27 cellular contexts compared by ENCODE assay signal in the genomic region with DNA sequence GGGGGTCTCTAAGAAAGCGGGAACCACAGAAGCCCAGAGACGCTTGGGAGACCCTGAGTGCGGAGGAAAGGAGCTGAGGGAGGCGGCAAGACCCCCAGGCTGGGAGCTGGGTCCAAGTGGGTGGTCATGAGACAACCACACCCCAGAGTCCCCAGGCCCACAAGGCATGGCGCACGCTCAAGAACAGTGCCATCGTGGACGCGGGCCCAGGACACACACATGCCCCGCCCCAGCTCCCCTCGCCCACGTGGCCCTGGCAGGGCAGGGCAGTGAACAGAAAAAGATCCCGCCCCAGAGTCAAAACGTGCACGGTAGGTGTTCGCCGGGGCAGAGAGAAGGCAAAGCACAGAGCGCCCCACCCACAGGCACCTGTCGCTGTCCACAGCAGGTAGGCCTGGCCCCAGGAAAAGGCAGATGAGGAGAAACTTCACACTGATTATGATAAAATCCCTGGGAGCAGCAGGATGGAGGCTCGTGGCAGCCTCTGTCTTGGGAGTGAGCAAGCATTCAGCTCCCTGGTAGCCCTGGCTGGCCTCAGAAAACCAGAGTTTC. TPM values are rescaled to one million over a fixed set of nuclear protein-coding genes. Genes with fewer than 3 reads are reported as not detected.
"Had no signal": no experiment of that assay in that cellular context is flagged by ENCODE, and none has a peak within 500 bp of the region (broad histone marks: within the 10 kb centered on the region; RNA-seq: fewer than 3 reads in every experiment).

No MANE protein-coding gene starts in this region.

- H3K4me1 ChIP-seq: Peyer's patch had no signal

- ATAC-seq: activated CD8-positive, alpha-beta memory T cell treated with anti-CD3 and anti-CD28 coated beads, Interleukin-2, amount 10 ng/mL, durations not matched to agents 7 days and 5 days; K562; T-helper 17 cell; WTC11 had no signal

- H3K36me3 ChIP-seq: cardiac muscle cell, Peyer's patch had no signal

- H3K27ac ChIP-seq: cardiac muscle cell, Peyer's patch had no signal

- H3K27me3 ChIP-seq: cardiac muscle cell, Peyer's patch had no signal

- H3K9me3 ChIP-seq: Peyer's patch had no signal

- DNase-seq: activated CD4-positive, alpha-beta T cell treated with anti-CD3 and anti-CD28 coated beads for 48 hours; activated CD4-positive, alpha-beta T cell treated with anti-CD3 and anti-CD28 coated beads, Interleukin-2, amount 50 U/mL, for 48 hours; activated CD4-positive, CD25-positive, alpha-beta regulatory T cell treated with anti-CD3 and anti-CD28 coated beads, Interleukin-2, amount 50 U/mL, for 72 hours; activated CD8-positive, alpha-beta memory T cell treated with anti-CD3 and anti-CD28 coated beads, Interleukin-2, amount 10 ng/mL, durations not matched to agents 7 days and 5 days; activated effector memory CD4-positive, alpha-beta T cell treated with Interleukin-2 at 50 U/mL for 16 hours; activated naive CD4-positive, alpha-beta T cell treated with Interleukin-2 at 50 U/mL for 16 hours; activated T-cell treated with anti-CD3 and anti-CD28 coated beads, Interleukin-2, amount 50 U/mL, for 24 hours; amygdala; Karpas-422; MM.1S; NCI-H1105; NCI-H1436; NCI-H1930; NCI-H345; NCI-H510A; NCI-H526 treated with DMSO at 0.1 percent for 48 hours; NK-92 treated with Interleukin-12 subunit alpha and Interleukin-12 subunit beta, amount 100 ng/mL, for 24 hours; Peyer's patch; SHP77 treated with DMSO at 0.1 percent for 48 hours; T-helper 17 cell; T-helper 9 cell had no signal

- H3K4me3 ChIP-seq: cardiac muscle cell, K562, Peyer's patch had no signal

RNA-seq across cellular contexts. Expression of a gene that starts 50.0 kb away (rescaled TPM):
- total RNA-seq: activated CD8-positive, alpha-beta memory T cell treated with anti-CD3 and anti-CD28 coated beads, Interleukin-2, amount 10 ng/mL, durations not matched to agents 7 days and 5 days; activated T-helper 1 cell treated with anti-CD3 and anti-CD28 coated beads, Interleukin-12 subunit alpha, Interleukin-12 subunit beta, Interleukin-2, Interleukin-4 antibody, amounts not matched to agents 30 ng/mL and 10 ng/mL and 1 ng/mL, durations not matched to agents 14 hours and 24 hours and 36 hours; astrocyte; cardiac muscle cell; K562; Peyer's patch; SK-MEL-5; T-helper 17 cell; WTC11 had no signal
